In genomic region chr5:135635471-135635870, GRCh38 we compare ENCODE assay signal across 24 cellular contexts. TPM values are rescaled to one million over a fixed set of nuclear protein-coding genes. Genes with fewer than 3 reads are reported as not detected.
"Had no signal": no experiment of that assay in that cellular context is flagged by ENCODE, and none has a peak within 500 bp of the region (broad histone marks: within the 10 kb centered on the region; RNA-seq: fewer than 3 reads in every experiment).

No MANE protein-coding gene starts in this region.

- H3K27me3 ChIP-seq: right lobe of liver, uterus had no signal

- DNase-seq: activated CD4-positive, alpha-beta T cell treated with anti-CD3 and anti-CD28 coated beads, Interleukin-2, amount 50 U/mL, for 1 hour; activated CD4-positive, CD25-positive, alpha-beta regulatory T cell treated with anti-CD3 and anti-CD28 coated beads, Interleukin-2, amount 50 U/mL, for 72 hours; activated naive CD4-positive, alpha-beta T cell; activated T-cell treated with anti-CD3 and anti-CD28 coated beads for 4 hours; activated T-cell treated with anti-CD3 and anti-CD28 coated beads, Interleukin-2, amount 50 U/mL, for 72 hours; dermis blood vessel endothelial cell; effector memory CD4-positive, alpha-beta T cell; erythroblast; foreskin fibroblast; heart left ventricle; left cardiac atrium; midbrain; naive thymus-derived CD8-positive, alpha-beta T cell; posterior cingulate gyrus; right lobe of liver; stimulated activated CD4-positive, alpha-beta T cell treated with anti-CD3 and anti-CD28 coated beads, Interleukin-12 subunit alpha, Interleukin-12 subunit beta, amount 100 ng/mL, for 4 hours; stimulated activated CD4-positive, alpha-beta T cell treated with anti-CD3 and anti-CD28 coated beads, Interleukin-4, amount 100 ng/mL, for 24 hours; T-helper 2 cell; uterus had no signal

- H3K4me3 ChIP-seq: heart left ventricle, right lobe of liver, uterus had no signal

- H3K36me3 ChIP-seq: heart left ventricle, right lobe of liver, uterus had no signal

- H3K27ac ChIP-seq: heart left ventricle, right lobe of liver, uterus had no signal

- FAIRE-seq: bronchial epithelial cell, colon had no signal

- H3K4me1 ChIP-seq: heart left ventricle, right lobe of liver, uterus had no signal

- ATAC-seq: activated naive CD4-positive, alpha-beta T cell treated with anti-CD3 and anti-CD28 coated beads, Interleukin-2, amount 50 U/mL, for 72 hours; activated T-cell treated with anti-CD3 and anti-CD28 coated beads, Interleukin-2, amount 50 U/mL, for 72 hours; heart left ventricle; left cardiac atrium; naive thymus-derived CD8-positive, alpha-beta T cell; right lobe of liver; stimulated activated effector memory CD8-positive, alpha-beta T cell treated with anti-CD3 and anti-CD28 coated beads, Interleukin-12 subunit alpha, Interleukin-12 subunit beta, amount 100 ng/mL, for 72 hours had no signal

- H3K9me3 ChIP-seq: heart left ventricle, right lobe of liver, uterus had no signal

RNA-seq across cellular contexts. Expression of gene CXCL14, which starts 56.7 kb away (rescaled TPM):
- total RNA-seq: activated naive CD4-positive, alpha-beta T cell treated with anti-CD3 and anti-CD28 coated beads, Interleukin-2, amount 50 U/mL, for 72 hours; activated T-cell treated with anti-CD3 and anti-CD28 coated beads, Interleukin-2, amount 50 U/mL, for 72 hours; naive thymus-derived CD8-positive, alpha-beta T cell had no signal
- polyA plus RNA-seq: fibroblast of lung; naive thymus-derived CD8-positive, alpha-beta T cell had no signal
